Comparison of ENCODE assay signal across 13 cellular contexts in genomic region chr12:92210062-92210461, GRCh38.
DNase-seq lines count a peak whose midpoint lies in the region; ATAC-seq and TF ChIP-seq lines count a peak whose summit lies in the region.
"Had no signal": no experiment of that assay in that cellular context is flagged by ENCODE, and none has a peak within 500 bp of the region (broad histone marks: within the 10 kb centered on the region; RNA-seq: fewer than 3 reads in every experiment).

No MANE protein-coding gene starts in this region.

- DNase-seq in NOMO-1 (lab: John Stamatoyannopoulos, UW; ENCODE audit: unreplicated experiment in 2 of 2) (peak; percentile 4 to 10), NOMO-1 treated with dmso at 0.1 percent for 144 hours (lab: John Stamatoyannopoulos, UW; ENCODE audit: unreplicated experiment) (no peak), OCI-LY7 (ENCODE audit: low spot score) (peak; percentile 37), substantia nigra (lab: John Stamatoyannopoulos, UW) (no peak), HFFc6 (no peak), body of pancreas (no peak)
- DNase-seq: DMS153, H9, NCI-H69, spleen had no signal

- H3K4me3 ChIP-seq in OCI-LY7 (ENCODE audit: low read depth, low read length, poor library complexity, severe bottlenecking), result no peak overlapping the region
- no peak overlapping the region for H3K4me3 ChIP-seq in mucosa of rectum (ENCODE audit: low read length in 2 of 2)
- no peak overlapping the region for H3K4me3 ChIP-seq in body of pancreas
- H3K4me3 ChIP-seq: spleen had no signal

- BruUV-seq in OCI-LY7 (replicated peaks; lab: Mats Ljungman, UMichigan), result no TSS peak

- ATAC-seq in GM21515 (IDR thresholded peaks at IDR 0.05; ENCODE audit: unreplicated experiment) (peak; percentile 59), body of pancreas (no peak)

- intact Hi-C loops in OCI-LY7 (cut with micrococcal nuclease; ENCODE audit: unreplicated experiment), result no loop called here
- intact Hi-C loops in body of pancreas (cut with DNase I), result no loop called here

- H3K4me1 ChIP-seq in OCI-LY7 (ENCODE audit: insufficient read depth, low read length, poor library complexity, severe bottlenecking) (peaks cover 32% of the 10 kb centered on the region), mucosa of rectum (ENCODE audit: control insufficient read depth in 2 of 2, insufficient read depth in 2 of 2, low read length in 2 of 2) (peaks cover 5 to 8% of the 10 kb centered on the region in 2 donors), body of pancreas (no peaks in the 10 kb centered on the region)

- POLR2A ChIA-PET in OCI-LY7 (lab: Charles Lee), result interaction anchor here (0.6 to 1.3 kb wide), 8 partner anchors 9 to 255 kb away, joined by 3 to 5 read pairs (median 4); no protein-coding TSS in a partner anchor

- H3K27ac ChIP-seq in OCI-LY7 (ENCODE audit: low read depth, low read length, poor library complexity, severe bottlenecking) (peak overlapping the region; percentile 1), mucosa of rectum (ENCODE audit: low read depth in 2 of 2, low read length in 2 of 2) (peak overlapping the region; percentile 14 to 23), substantia nigra (ENCODE audit: low read depth, low read length, poor library complexity, severe bottlenecking) (no peak overlapping the region), body of pancreas (no peak overlapping the region)
- H3K27ac ChIP-seq: 22Rv1 had no signal

- peak overlapping the region; percentile 17 for H3K4me2 ChIP-seq in OCI-LY7 (ENCODE audit: low read length)

- no peaks in the 10 kb centered on the region for H3K36me3 Mint-ChIP-seq in HFFc6 (ENCODE audit: low read depth)

- CTCF ChIA-PET in OCI-LY7 (lab: Charles Lee; ENCODE audit: unreplicated experiment), result interaction anchor here (1.1 kb wide), 1 partner anchor 25 kb away, joined by 3 read pairs; no protein-coding TSS in a partner anchor

- no peak for TF ChIP-seq POLR2A in body of pancreas (IDR thresholded peaks at IDR 0.05)

- no peak overlapping the region for H3K27ac Mint-ChIP-seq in HFFc6
- H3K27ac Mint-ChIP-seq: H9 had no signal

- H3K36me3 ChIP-seq in OCI-LY7 (ENCODE audit: insufficient read depth, low read length) (no peaks in the 10 kb centered on the region; the same call in 1 of the 2 replicates), mucosa of rectum (ENCODE audit: control insufficient read depth in 2 of 2, insufficient read depth in 2 of 2, low read length in 2 of 2) (no peaks in the 10 kb centered on the region), body of pancreas (replicated peaks in 1 of 2; ENCODE audit: insufficient read depth in 1 of 2, low read depth in 2 of 2) (no peaks in the 10 kb centered on the region)
- H3K36me3 ChIP-seq: spleen had no signal

- WGBS in body of pancreas, 2 donors, result 87 to 93% methylated on average over 4 of the region's 4 CpGs

- H3K27me3 Mint-ChIP-seq in HFFc6 (ENCODE audit: insufficient read depth), result no peaks in the 10 kb centered on the region

- peak overlapping the region; percentile 94; the same call in 1 of the 2 replicates for H2AFZ ChIP-seq in OCI-LY7 (ENCODE audit: low read length)

- H3K9me2 ChIP-seq in OCI-LY7 (ENCODE audit: insufficient read depth, low read length), result no peaks in the 10 kb centered on the region

- no peak overlapping the region for H3K4me3 Mint-ChIP-seq in HFFc6
- H3K4me3 Mint-ChIP-seq: H9 had no signal

- H3K9me3 Mint-ChIP-seq in HFFc6, result no peaks in the 10 kb centered on the region
- H3K9me3 Mint-ChIP-seq: H9 had no signal

- H3K4me1 Mint-ChIP-seq in HFFc6 (ENCODE audit: low read depth), result peaks cover 36% of the 10 kb centered on the region

- TF ChIP-seq CTCF in OCI-LY7 (conservative IDR thresholded peaks at IDR 0.05; ENCODE audit: low read length) (0 out of 2 replicates have a peak, but pooled peaks have one; percentile 19), HFFc6 (IDR thresholded peaks at IDR 0.05) (no peak), body of pancreas (IDR thresholded peaks at IDR 0.05) (no peak)

- no peak overlapping the region for H3K9ac ChIP-seq in mucosa of rectum (ENCODE audit: low read depth in 1 of 2, low read length in 2 of 2)

- 0 out of 2 replicates have a peak, but pooled peaks cover 13% of the 10 kb centered on the region for H3K9me3 ChIP-seq in OCI-LY7 (ENCODE audit: low read length)
- no peaks in the 10 kb centered on the region for H3K9me3 ChIP-seq in mucosa of rectum (ENCODE audit: control insufficient read depth in 2 of 2, low read length in 2 of 2)
- no peaks in the 10 kb centered on the region for H3K9me3 ChIP-seq in body of pancreas

- H3K27me3 ChIP-seq in mucosa of rectum (ENCODE audit: control insufficient read depth in 2 of 2, insufficient read depth in 2 of 2, low read length in 2 of 2), result no peaks in the 10 kb centered on the region
- H3K27me3 ChIP-seq in body of pancreas, result no peaks in the 10 kb centered on the region
- H3K27me3 ChIP-seq: spleen had no signal

- H4K20me1 ChIP-seq in OCI-LY7 (ENCODE audit: insufficient read depth, low read length), result no peaks in the 10 kb centered on the region

- no peaks in the 10 kb centered on the region for H3K79me2 ChIP-seq in OCI-LY7 (ENCODE audit: insufficient read depth, low read depth, low read length)

Comparison
In these comparisons a context has a peak if more than half of its experiments do, and no peak if none do; other contexts are left out.
1. DNase-seq: peak in NOMO-1 (2 of 2) and OCI-LY7 (single experiment); none in NOMO-1 treated with dmso at 0.1 percent for 144 hours (single experiment), substantia nigra (0 of 49), HFFc6 (single experiment) and body of pancreas (0 of 4).
2. H3K27ac ChIP-seq: peak in OCI-LY7 (single experiment) and mucosa of rectum (2 of 2); none in substantia nigra (single experiment) and body of pancreas (0 of 4).